Comparison of ENCODE assay signal across 9 cellular contexts in genomic region chr11:84719935-84720577, GRCh38.
DNase-seq lines count a peak whose midpoint lies in the region; ATAC-seq and TF ChIP-seq lines count a peak whose summit lies in the region.
"Had no signal": no experiment of that assay in that cellular context is flagged by ENCODE, and none has a peak within 500 bp of the region (broad histone marks: within the 10 kb centered on the region; RNA-seq: fewer than 3 reads in every experiment).

No MANE protein-coding gene starts in this region.

- H3K4me1 ChIP-seq in HEK293 (ENCODE audit: control insufficient read depth, insufficient read depth, low read length) (no peaks in the 10 kb centered on the region), right atrium auricular region (peaks cover 0 to 8% of the 10 kb centered on the region in 2 donors), rectal smooth muscle tissue (ENCODE audit: control insufficient read depth, insufficient read depth, low read length) (no peaks in the 10 kb centered on the region)

- no peaks in the 10 kb centered on the region for H3K9me3 ChIP-seq in HEK293 (ENCODE audit: control insufficient read depth, insufficient read depth, low read depth, low read length)
- H3K9me3 ChIP-seq in right atrium auricular region: no peaks in the 10 kb centered on the region

- POLR2A ChIA-PET in HEK293 (lab: Yijun Ruan, JAX): no interaction called here

- no peak overlapping the region for H3K27ac ChIP-seq in HEK293 (ENCODE audit: extremely low read depth, low read depth, low read length)
- H3K27ac ChIP-seq in right atrium auricular region: peak overlapping the region in 1 of 2 donors; percentile 37
- H3K27ac ChIP-seq in rectal smooth muscle tissue (ENCODE audit: low read depth, low read length): no peak overlapping the region

- TF ChIP-seq CTCF in HEK293 (tag by site-specific recombination; IDR thresholded peaks at IDR 0.05) (no peak), right atrium auricular region (IDR thresholded peaks at IDR 0.05) (no peak)

- ATAC-seq in HG03521 (IDR thresholded peaks at IDR 0.05; ENCODE audit: unreplicated experiment): no peak

- CTCF ChIA-PET in HEK293 (lab: Yijun Ruan, JAX): interaction anchor here (0.6 to 1.0 kb wide), 3 partner anchors 9 to 155 kb away, joined by 3 to 4 read pairs (median 3); no protein-coding TSS in a partner anchor

- peak; percentile 14 for DNase-seq in UCSD-AML1 (lab: John Stamatoyannopoulos, UW; ENCODE audit: unreplicated experiment)
- DNase-seq in right atrium auricular region (ENCODE audit: low spot score): no peak
- DNase-seq in 8988T: no peak
- DNase-seq in CD1c-positive myeloid dendritic cell (ENCODE audit: extremely low spot score): no peak
- no peak for DNase-seq in NCI-H2029 (lab: John Stamatoyannopoulos, UW)
- DNase-seq: GOT3 had no signal

- H3K4me3 ChIP-seq in HEK293 (ENCODE audit: low read depth, low read length): peak overlapping the region; percentile 41
- peak overlapping the region; percentile 40 to 62 for H3K4me3 ChIP-seq in right atrium auricular region
- peak overlapping the region; percentile 70 for H3K4me3 ChIP-seq in rectal smooth muscle tissue (ENCODE audit: low read length)

- no peaks in the 10 kb centered on the region for H3K36me3 ChIP-seq in HEK293 (ENCODE audit: control insufficient read depth in 2 of 2, insufficient read depth in 1 of 2, low read length in 2 of 2)
- no peaks in the 10 kb centered on the region for H3K36me3 ChIP-seq in right atrium auricular region
- no peaks in the 10 kb centered on the region for H3K36me3 ChIP-seq in rectal smooth muscle tissue (ENCODE audit: control insufficient read depth, insufficient read depth, low read length)

- no peak overlapping the region for H3K9ac ChIP-seq in rectal smooth muscle tissue (ENCODE audit: low read length)

- H3K27me3 ChIP-seq in right atrium auricular region (no peaks in the 10 kb centered on the region), rectal smooth muscle tissue (ENCODE audit: control insufficient read depth, insufficient read depth, low read length) (no peaks in the 10 kb centered on the region)

TF ChIP-seq in HEK293, 187 proteins besides CTCF, POLR2A, EP300 and RAD21:
- TF ChIP-seq SETDB1 (IDR thresholded peaks at IDR 0.05; ENCODE audit: insufficient read length, low read length): no peak
- no peak for TF ChIP-seq ZSCAN5A (tag by site-specific recombination; IDR thresholded peaks at IDR 0.05)
- no peak for TF ChIP-seq SP3 (tag by site-specific recombination; IDR thresholded peaks at IDR 0.05)
- TF ChIP-seq SP2 (tag by site-specific recombination; IDR thresholded peaks at IDR 0.05): no peak
- TF ChIP-seq ZNF791 (tag by site-specific recombination; IDR thresholded peaks at IDR 0.05): no peak
- no peak for TF ChIP-seq ZNF830 (tag by site-specific recombination; IDR thresholded peaks at IDR 0.05; ENCODE audit: low read depth)
- no peak for TF ChIP-seq ZSCAN16 (tag by site-specific recombination; IDR thresholded peaks at IDR 0.05)
- no peak for TF ChIP-seq ZNF121 (tag by site-specific recombination; IDR thresholded peaks at IDR 0.05)
- TF ChIP-seq PRDM6 (tag by site-specific recombination; IDR thresholded peaks at IDR 0.05): no peak
- no peak for TF ChIP-seq BCL6B (tag by site-specific recombination; IDR thresholded peaks at IDR 0.05)
- TF ChIP-seq KLF17 (tag by site-specific recombination; IDR thresholded peaks at IDR 0.05): no peak
- no peak for TF ChIP-seq ZNF548 (tag by site-specific recombination; IDR thresholded peaks at IDR 0.05)
- no peak for TF ChIP-seq ZNF571 (tag by site-specific recombination; IDR thresholded peaks at IDR 0.05)
- TF ChIP-seq AEBP2 (tag by site-specific recombination; IDR thresholded peaks at IDR 0.05; ENCODE audit: borderline replicate concordance): no peak
- TF ChIP-seq ZNF416 (tag by site-specific recombination; IDR thresholded peaks at IDR 0.05): no peak
- TF ChIP-seq ZNF2 (tag by site-specific recombination; IDR thresholded peaks at IDR 0.05): no peak
- no peak for TF ChIP-seq ZNF561 (tag by site-specific recombination; IDR thresholded peaks at IDR 0.05; ENCODE audit: borderline replicate concordance)
